Comparison of ENCODE assay signal across 33 cellular contexts in genomic region chr20:50607850-50608749, GRCh38.
"Had no signal": no experiment of that assay in that cellular context is flagged by ENCODE, and none has a peak within 500 bp of the region (broad histone marks: within the 10 kb centered on the region; RNA-seq: fewer than 3 reads in every experiment).

No MANE protein-coding gene starts in this region.

- H3K4me1 ChIP-seq: ascending aorta had no signal

- H3K27me3 ChIP-seq: ascending aorta, cardiac muscle cell had no signal

- H3K9me3 Mint-ChIP-seq: activated CD4-positive, alpha-beta memory T cell treated with anti-CD3 and anti-CD28 coated beads, Interleukin-2, amount 10 ng/mL, durations not matched to agents 7 days and 5 days; activated naive CD4-positive, alpha-beta T cell treated with anti-CD3 and anti-CD28 coated beads, Interleukin-2, amount 50 U/mL, for 24 hours; activated naive CD8-positive, alpha-beta T cell treated with anti-CD3 and anti-CD28 coated beads, Interleukin-2, amount 10 ng/mL, durations not matched to agents 7 days and 5 days; central memory CD8-positive, alpha-beta T cell had no signal

- H3K36me3 Mint-ChIP-seq: activated CD8-positive, alpha-beta memory T cell treated with anti-CD3 and anti-CD28 coated beads, Interleukin-2, amount 10 ng/mL, durations not matched to agents 7 days and 5 days; activated naive CD4-positive, alpha-beta T cell treated with anti-CD3 and anti-CD28 coated beads, Interleukin-2, amount 50 U/mL, for 24 hours; activated naive CD8-positive, alpha-beta T cell treated with anti-CD3 and anti-CD28 coated beads, Interleukin-2, amount 10 ng/mL, durations not matched to agents 7 days and 5 days had no signal

- H3K36me3 ChIP-seq: ascending aorta, cardiac muscle cell, WERI-Rb-1 had no signal

- DNase-seq: activated CD4-positive, alpha-beta memory T cell treated with anti-CD3 and anti-CD28 coated beads, Interleukin-2, amount 10 ng/mL, durations not matched to agents 7 days and 5 days; activated CD4-positive, alpha-beta T cell treated with anti-CD3 and anti-CD28 coated beads for 1 hour; activated CD4-positive, alpha-beta T cell treated with anti-CD3 and anti-CD28 coated beads for 48 hours; activated CD4-positive, CD25-positive, alpha-beta regulatory T cell; activated CD8-positive, alpha-beta memory T cell treated with anti-CD3 and anti-CD28 coated beads for 24 hours; activated CD8-positive, alpha-beta memory T cell treated with anti-CD3 and anti-CD28 coated beads, Interleukin-2, amount 10 ng/mL, durations not matched to agents 7 days and 5 days; activated CD8-positive, alpha-beta memory T cell treated with anti-CD3 and anti-CD28 coated beads, Interleukin-2, amount 50 U/mL, for 48 hours; activated effector memory CD4-positive, alpha-beta T cell treated with Interleukin-2 at 50 U/mL for 16 hours; activated naive CD4-positive, alpha-beta T cell; activated naive CD8-positive, alpha-beta T cell treated with anti-CD3 and anti-CD28 coated beads, Interleukin-2, amount 10 ng/mL, durations not matched to agents 7 days and 5 days; activated T-cell treated with anti-CD3 and anti-CD28 coated beads, Interleukin-2, amount 50 U/mL, for 48 hours; amygdala; MM.1S; MV-4-11; NCI-H1092; NCI-H1436 treated with DMSO at 0.1 percent for 48 hours; NCI-H187; NCI-H2029 treated with DMSO at 0.1 percent for 48 hours; NCI-H2107; NCI-H2171 treated with DMSO at 0.1 percent for 48 hours; NCI-H2227 treated with DMSO at 0.1 percent for 48 hours; NCI-H446 treated with DMSO at 0.1 percent for 48 hours; NCI-H524 treated with DMSO at 0.1 percent for 48 hours; PC-3; Right ventricle myocardium superior; T1000; WERI-Rb-1 had no signal

- H3K27me3 Mint-ChIP-seq: activated naive CD4-positive, alpha-beta T cell treated with anti-CD3 and anti-CD28 coated beads, Interleukin-2, amount 50 U/mL, for 24 hours had no signal

- H3K4me3 Mint-ChIP-seq: activated CD4-positive, alpha-beta memory T cell treated with anti-CD3 and anti-CD28 coated beads, Interleukin-2, amount 10 ng/mL, durations not matched to agents 7 days and 5 days; activated CD8-positive, alpha-beta memory T cell treated with anti-CD3 and anti-CD28 coated beads, Interleukin-2, amount 10 ng/mL, durations not matched to agents 7 days and 5 days; activated naive CD4-positive, alpha-beta T cell treated with anti-CD3 and anti-CD28 coated beads, Interleukin-2, amount 50 U/mL, for 24 hours; activated naive CD8-positive, alpha-beta T cell treated with anti-CD3 and anti-CD28 coated beads, Interleukin-2, amount 10 ng/mL, durations not matched to agents 7 days and 5 days; central memory CD8-positive, alpha-beta T cell had no signal

- H3K27ac ChIP-seq: ascending aorta, cardiac muscle cell, KMS-11, RWPE1, WERI-Rb-1 had no signal

- H3K4me3 ChIP-seq: ascending aorta, cardiac muscle cell had no signal

- H3K27ac Mint-ChIP-seq: activated CD4-positive, alpha-beta memory T cell treated with anti-CD3 and anti-CD28 coated beads, Interleukin-2, amount 10 ng/mL, durations not matched to agents 7 days and 5 days; activated CD8-positive, alpha-beta memory T cell treated with anti-CD3 and anti-CD28 coated beads, Interleukin-2, amount 10 ng/mL, durations not matched to agents 7 days and 5 days; activated naive CD4-positive, alpha-beta T cell treated with anti-CD3 and anti-CD28 coated beads, Interleukin-2, amount 50 U/mL, for 24 hours; activated naive CD8-positive, alpha-beta T cell treated with anti-CD3 and anti-CD28 coated beads, Interleukin-2, amount 10 ng/mL, durations not matched to agents 7 days and 5 days had no signal

- H3K9me3 ChIP-seq: ascending aorta had no signal

- H3K4me1 Mint-ChIP-seq: activated CD4-positive, alpha-beta memory T cell treated with anti-CD3 and anti-CD28 coated beads, Interleukin-2, amount 10 ng/mL, durations not matched to agents 7 days and 5 days; activated CD8-positive, alpha-beta memory T cell treated with anti-CD3 and anti-CD28 coated beads, Interleukin-2, amount 10 ng/mL, durations not matched to agents 7 days and 5 days; activated naive CD4-positive, alpha-beta T cell treated with anti-CD3 and anti-CD28 coated beads, Interleukin-2, amount 50 U/mL, for 24 hours; activated naive CD8-positive, alpha-beta T cell treated with anti-CD3 and anti-CD28 coated beads, Interleukin-2, amount 10 ng/mL, durations not matched to agents 7 days and 5 days; central memory CD8-positive, alpha-beta T cell had no signal

- ATAC-seq: activated CD8-positive, alpha-beta memory T cell treated with anti-CD3 and anti-CD28 coated beads, Interleukin-2, amount 10 ng/mL, durations not matched to agents 7 days and 5 days; PC-3 had no signal
